Comparison of ENCODE assay signal across 3 cellular contexts in genomic region chr10:61814160-61814559, GRCh38.
TF ChIP-seq lines count a peak whose summit lies in the region.

No MANE protein-coding gene starts in this region.

TF ChIP-seq in HepG2, 621 proteins besides CTCF, POLR2A, EP300 and RAD21:
- TF ChIP-seq MAFK (conservative IDR thresholded peaks at IDR 0.05 in 1 of 2, IDR thresholded peaks at IDR 0.05 in 1 of 2; ENCODE audit: low read length in 2 of 2) (peak; percentile 64 to 73), MAFF (IDR thresholded peaks at IDR 0.05; ENCODE audit: low read depth, low read length) (peak; percentile 51), ISL2 (CRISPR knock-in tag; IDR thresholded peaks at IDR 0.05) (no peak)
TF ChIP-seq in HepG2: peak in this region for 2.

TF ChIP-seq in IMR-90, 13 proteins besides CTCF, POLR2A, EP300 and RAD21:
- TF ChIP-seq MAFK (IDR thresholded peaks at IDR 0.05; ENCODE audit: low read depth, low read length) (peak; percentile 60), MAZ (IDR thresholded peaks at IDR 0.05; ENCODE audit: borderline replicate concordance, low read depth, low read length) (no peak)
TF ChIP-seq in IMR-90: peak in this region for 1.

TF ChIP-seq in K562, 482 proteins besides CTCF, POLR2A, EP300 and RAD21:
- TF ChIP-seq C11orf30 (IDR thresholded peaks at IDR 0.05; ENCODE audit: low read depth) (peak; percentile 69; the same call in 1 of the 2 replicates), NR3C1 (CRISPR knock-in tag; IDR thresholded peaks at IDR 0.05) (no peak), NCOR1 (IDR thresholded peaks at IDR 0.05) (no peak), ZNF57 (CRISPR knock-in tag; IDR thresholded peaks at IDR 0.05) (no peak), MAFG (tag; conservative IDR thresholded peaks at IDR 0.05) (peak; percentile 53; the same call in 1 of the 2 replicates), ZNF316 (IDR thresholded peaks at IDR 0.05) (peak; percentile 90), PATZ1 (CRISPR knock-in tag; IDR thresholded peaks at IDR 0.05; ENCODE audit: borderline replicate concordance) (no peak), MAFF (IDR thresholded peaks at IDR 0.05; ENCODE audit: low read length) (peak; percentile 64), HINFP (tag; conservative IDR thresholded peaks at IDR 0.05; ENCODE audit: low read depth) (no peak), MAFK (IDR thresholded peaks at IDR 0.05; ENCODE audit: low read length) (peak; percentile 48; the same call in 1 of the 2 replicates), POLR2G (IDR thresholded peaks at IDR 0.05; ENCODE audit: low read depth, low read length) (no peak), ZNF445 (CRISPR knock-in tag; IDR thresholded peaks at IDR 0.05; ENCODE audit: low read depth) (no peak), ZNF280B (CRISPR knock-in tag; IDR thresholded peaks at IDR 0.05) (no peak), ZNF780A (CRISPR knock-in tag; IDR thresholded peaks at IDR 0.05) (no peak), GTF2E2 (tag; IDR thresholded peaks at IDR 0.05) (no peak)
